In the genomic region with DNA sequence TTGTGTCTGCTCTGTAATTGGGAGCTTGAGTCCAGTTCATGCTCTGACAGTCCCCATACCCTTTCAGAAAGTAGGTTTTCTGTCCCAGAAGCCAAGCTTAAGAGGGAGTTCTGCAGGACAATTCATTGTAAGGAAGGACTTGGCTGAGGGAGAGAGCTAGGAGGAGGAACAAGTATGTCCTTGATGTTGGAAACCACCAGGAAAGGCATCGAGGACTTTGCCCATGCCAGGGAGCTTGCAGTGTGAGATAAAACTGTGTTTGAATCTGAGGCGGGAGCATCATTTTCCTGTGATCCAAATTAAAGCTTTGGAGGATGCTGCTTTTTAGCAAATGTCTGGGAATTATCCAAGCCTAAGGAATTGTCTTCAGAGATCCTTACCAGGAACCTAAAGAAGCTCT, we compare ENCODE assay signal across 31 cellular contexts.
"Had no signal": no experiment of that assay in that cellular context is flagged by ENCODE, and none has a peak within 500 bp of the region (broad histone marks: within the 10 kb centered on the region; RNA-seq: fewer than 3 reads in every experiment).

No MANE protein-coding gene starts in this region.

- H3K4me1 Mint-ChIP-seq: activated CD4-positive, alpha-beta memory T cell treated with anti-CD3 and anti-CD28 coated beads, Interleukin-2, amount 10 ng/mL, durations not matched to agents 7 days and 5 days; activated CD4-positive, alpha-beta T cell treated with anti-CD3 and anti-CD28 coated beads, Interleukin-2, amount 10 ng/mL, durations not matched to agents 7 days and 5 days; activated naive CD4-positive, alpha-beta T cell treated with anti-CD3 and anti-CD28 coated beads, Interleukin-2, amount 10 ng/mL, durations not matched to agents 7 days and 5 days; central memory CD8-positive, alpha-beta T cell had no signal

- H3K27ac Mint-ChIP-seq: activated CD4-positive, alpha-beta memory T cell treated with anti-CD3 and anti-CD28 coated beads, Interleukin-2, amount 10 ng/mL, durations not matched to agents 7 days and 5 days; activated CD4-positive, alpha-beta T cell treated with anti-CD3 and anti-CD28 coated beads, Interleukin-2, amount 10 ng/mL, durations not matched to agents 7 days and 5 days; activated naive CD4-positive, alpha-beta T cell treated with anti-CD3 and anti-CD28 coated beads, Interleukin-2, amount 10 ng/mL, durations not matched to agents 7 days and 5 days; activated naive CD4-positive, alpha-beta T cell treated with anti-CD3 and anti-CD28 coated beads, Interleukin-2, amount 50 U/mL, for 72 hours; activated T-cell treated with anti-CD3 and anti-CD28 coated beads, Interleukin-2, amount 50 U/mL, for 24 hours; activated T-cell treated with anti-CD3 and anti-CD28 coated beads, Interleukin-2, amount 50 U/mL, for 72 hours; effector memory CD8-positive, alpha-beta T cell; WTC11 had no signal

- DNase-seq: activated CD4-positive, alpha-beta memory T cell treated with anti-CD3 and anti-CD28 coated beads, Interleukin-2, amount 10 ng/mL, durations not matched to agents 7 days and 5 days; activated CD4-positive, alpha-beta T cell treated with anti-CD3 and anti-CD28 coated beads for 1 hour; activated CD4-positive, alpha-beta T cell treated with anti-CD3 and anti-CD28 coated beads for 4 hours; activated CD4-positive, alpha-beta T cell treated with anti-CD3 and anti-CD28 coated beads, Interleukin-2, amount 10 ng/mL, durations not matched to agents 7 days and 5 days; activated CD4-positive, alpha-beta T cell treated with anti-CD3 and anti-CD28 coated beads, Interleukin-2, amount 50 U/mL, for 4 hours; activated CD8-positive, alpha-beta memory T cell treated with anti-CD3 and anti-CD28 coated beads, Interleukin-2, amount 50 U/mL, for 48 hours; activated gamma-delta T cell; activated naive CD4-positive, alpha-beta T cell; activated naive CD4-positive, alpha-beta T cell treated with anti-CD3 and anti-CD28 coated beads, Interleukin-2, amount 10 ng/mL, durations not matched to agents 7 days and 5 days; activated T-cell treated with anti-CD3 and anti-CD28 coated beads for 4 hours; activated T-cell treated with anti-CD3 and anti-CD28 coated beads, Interleukin-2, amount 50 U/mL, for 24 hours; activated T-cell treated with anti-CD3 and anti-CD28 coated beads, Interleukin-2, amount 50 U/mL, for 72 hours; amniotic stem cell; anterior cingulate cortex; brain microvascular endothelial cell; cortex of kidney; dermis blood vessel endothelial cell; effector CD4-positive, alpha-beta T cell; effector memory CD8-positive, alpha-beta T cell; erythroblast; foreskin keratinocyte; gastrocnemius medialis; glutamatergic neuron; heart left ventricle; T-helper 2 cell had no signal

- H3K27me3 ChIP-seq: brain microvascular endothelial cell, esophagus muscularis mucosa had no signal

- H3K4me1 ChIP-seq: foreskin keratinocyte had no signal

- H3K4me3 Mint-ChIP-seq: activated CD4-positive, alpha-beta memory T cell treated with anti-CD3 and anti-CD28 coated beads, Interleukin-2, amount 10 ng/mL, durations not matched to agents 7 days and 5 days; activated CD4-positive, alpha-beta T cell treated with anti-CD3 and anti-CD28 coated beads, Interleukin-2, amount 10 ng/mL, durations not matched to agents 7 days and 5 days; activated naive CD4-positive, alpha-beta T cell treated with anti-CD3 and anti-CD28 coated beads, Interleukin-2, amount 10 ng/mL, durations not matched to agents 7 days and 5 days; activated T-cell treated with anti-CD3 and anti-CD28 coated beads, Interleukin-2, amount 50 U/mL, for 24 hours; activated T-cell treated with anti-CD3 and anti-CD28 coated beads, Interleukin-2, amount 50 U/mL, for 72 hours; central memory CD8-positive, alpha-beta T cell; effector memory CD8-positive, alpha-beta T cell; WTC11 had no signal

- H3K27ac ChIP-seq: brain microvascular endothelial cell, esophagus muscularis mucosa, foreskin keratinocyte, gastrocnemius medialis, heart left ventricle, VCaP had no signal

- ATAC-seq: activated naive CD4-positive, alpha-beta T cell treated with anti-CD3 and anti-CD28 coated beads, Interleukin-2, amount 50 U/mL, for 72 hours; activated T-cell treated with anti-CD3 and anti-CD28 coated beads, Interleukin-2, amount 50 U/mL, for 72 hours; effector memory CD8-positive, alpha-beta T cell; foreskin keratinocyte; gastrocnemius medialis; heart left ventricle; WTC11 had no signal

- H3K9me3 ChIP-seq: esophagus muscularis mucosa, gastrocnemius medialis, heart left ventricle had no signal

- H3K4me3 ChIP-seq: esophagus muscularis mucosa, gastrocnemius medialis, heart left ventricle had no signal

- H3K27me3 Mint-ChIP-seq: activated CD4-positive, alpha-beta memory T cell treated with anti-CD3 and anti-CD28 coated beads, Interleukin-2, amount 10 ng/mL, durations not matched to agents 7 days and 5 days had no signal

- FAIRE-seq: astrocyte had no signal

- H3K9me3 Mint-ChIP-seq: activated CD4-positive, alpha-beta memory T cell treated with anti-CD3 and anti-CD28 coated beads, Interleukin-2, amount 10 ng/mL, durations not matched to agents 7 days and 5 days; activated CD4-positive, alpha-beta T cell treated with anti-CD3 and anti-CD28 coated beads, Interleukin-2, amount 10 ng/mL, durations not matched to agents 7 days and 5 days; activated naive CD4-positive, alpha-beta T cell treated with anti-CD3 and anti-CD28 coated beads, Interleukin-2, amount 10 ng/mL, durations not matched to agents 7 days and 5 days; activated T-cell treated with anti-CD3 and anti-CD28 coated beads, Interleukin-2, amount 50 U/mL, for 24 hours; activated T-cell treated with anti-CD3 and anti-CD28 coated beads, Interleukin-2, amount 50 U/mL, for 72 hours; central memory CD8-positive, alpha-beta T cell; effector memory CD8-positive, alpha-beta T cell had no signal

- H3K36me3 ChIP-seq: brain microvascular endothelial cell, esophagus muscularis mucosa, gastrocnemius medialis, heart left ventricle had no signal
